ENCODE assay signal across 11 cellular contexts in genomic region chr1:19606817-19607706, GRCh38. TPM values are rescaled to one million over a fixed set of nuclear protein-coding genes. Genes with fewer than 3 reads are reported as not detected.
A peak's percentile ranks its signal among the peaks of the same experiment; 100 is the strongest.
DNase-seq lines count a peak whose midpoint lies in the region; ATAC-seq, FAIRE-seq and TF ChIP-seq lines count a peak whose summit lies in the region.
"Had no signal": no experiment of that assay in that cellular context is flagged by ENCODE, and none has a peak within 500 bp of the region (broad histone marks: within the 10 kb centered on the region; RNA-seq: fewer than 3 reads in every experiment).

No MANE protein-coding gene starts in this region.

- no peak for TF ChIP-seq POLR2A in stomach (IDR thresholded peaks at IDR 0.05)

- no peak for TF ChIP-seq CTCF in stomach (IDR thresholded peaks at IDR 0.05)

- 20 to 42% (median 23%) methylated on average over 5 of the region's 5 CpGs for WGBS in stomach, 5 donors
- WGBS in small intestine, 3 donors = 49 to 60% (median 54%) methylated on average over 5 of the region's 5 CpGs

- TF ChIP-seq EP300 in stomach (IDR thresholded peaks at IDR 0.05) = no peak

- no peaks in the 10 kb centered on the region for H3K9me3 Mint-ChIP-seq in activated T-cell treated with anti-CD3 and anti-CD28 coated beads, Interleukin-2, amount 50 U/mL, for 72 hours

- ATAC-seq in activated CD4-positive, CD25-positive, alpha-beta regulatory T cell treated with anti-CD3 and anti-CD28 coated beads, Interleukin-2, amount 50 U/mL, for 24 hours = peak; percentile 67 to 79
- ATAC-seq in activated T-cell treated with anti-CD3 and anti-CD28 coated beads, Interleukin-2, amount 50 U/mL, for 72 hours (replicated peaks in 1 of 2) = peak; percentile 70 to 75
- ATAC-seq in HG02588 (IDR thresholded peaks at IDR 0.05; ENCODE audit: unreplicated experiment) (no peak), HG02870 (IDR thresholded peaks at IDR 0.05; ENCODE audit: unreplicated experiment) (no peak)

- H3K27me3 ChIP-seq in stomach (no peaks in the 10 kb centered on the region), small intestine (ENCODE audit: control insufficient read depth in 2 of 2, insufficient read depth in 2 of 2, low read length in 2 of 2) (no peaks in the 10 kb centered on the region)

- H3K4me3 ChIP-seq in stomach = no peak overlapping the region
- H3K4me3 ChIP-seq in small intestine (ENCODE audit: low read depth in 1 of 2, low read length in 2 of 2) = no peak overlapping the region

- H3K27me3 Mint-ChIP-seq in activated T-cell treated with anti-CD3 and anti-CD28 coated beads, Interleukin-2, amount 50 U/mL, for 72 hours (ENCODE audit: low read depth) = no peaks in the 10 kb centered on the region

- peaks cover 0 to under 1% (median 0%) of the 10 kb centered on the region in 4 donors for H3K36me3 ChIP-seq in stomach
- no peaks in the 10 kb centered on the region for H3K36me3 ChIP-seq in small intestine (ENCODE audit: control insufficient read depth in 2 of 2, insufficient read depth in 2 of 2, low read length in 2 of 2)

- H3K9me3 ChIP-seq in stomach (no peaks in the 10 kb centered on the region), small intestine (ENCODE audit: control insufficient read depth, low read depth) (no peaks in the 10 kb centered on the region)

- no peak for DNase-seq in activated CD4-positive, CD25-positive, alpha-beta regulatory T cell (lab: John Stamatoyannopoulos, UW)
- peak; percentile 39 to 66 for DNase-seq in activated T-cell treated with anti-CD3 and anti-CD28 coated beads, Interleukin-2, amount 50 U/mL, for 72 hours
- DNase-seq in fibroblast of gingiva (ENCODE audit: low read depth) = peak; percentile 94
- no peak for DNase-seq in stomach
- DNase-seq in small intestine = no peak
- DNase-seq: H7; NK-92 treated with Interleukin-12 subunit alpha and Interleukin-12 subunit beta, amount 100 ng/mL, for 24 hours had no signal

- H3K4me1 ChIP-seq in stomach = peaks cover 13 to 85% (median 51%) of the 10 kb centered on the region in 4 donors
- peaks cover 4 to 19% of the 10 kb centered on the region in 2 donors for H3K4me1 ChIP-seq in small intestine (ENCODE audit: control insufficient read depth in 2 of 2, insufficient read depth in 1 of 2, low read depth in 1 of 2, low read length in 1 of 2)

- peaks cover 63% of the 10 kb centered on the region for H3K4me1 Mint-ChIP-seq in activated T-cell treated with anti-CD3 and anti-CD28 coated beads, Interleukin-2, amount 50 U/mL, for 72 hours (ENCODE audit: low read depth)

- H3K27ac Mint-ChIP-seq in activated T-cell treated with anti-CD3 and anti-CD28 coated beads, Interleukin-2, amount 50 U/mL, for 72 hours = peak overlapping the region; percentile 73

- H3K27ac ChIP-seq in stomach (peak overlapping the region in 4 of 5 donors; percentile 37 to 68 (median 55)), small intestine (ENCODE audit: low read depth in 1 of 2, low read length in 1 of 2) (no peak overlapping the region)

- peaks cover 3 to 7% of the 10 kb centered on the region in 2 donors for H3K36me3 Mint-ChIP-seq in activated T-cell treated with anti-CD3 and anti-CD28 coated beads, Interleukin-2, amount 50 U/mL, for 72 hours (ENCODE audit: insufficient read depth in 2 of 2)

- H3K4me3 Mint-ChIP-seq in activated T-cell treated with anti-CD3 and anti-CD28 coated beads, Interleukin-2, amount 50 U/mL, for 72 hours = peak overlapping the region; percentile 49 to 55

- intact Hi-C loops in stomach (cut with DNase I; ENCODE audit: low total_unique reads) = no loop called here

- no peak for FAIRE-seq in small intestine (lab: Jason Lieb, UNC)

RNA-seq across cellular contexts. Expression of gene NBL1, which starts 37.0 kb away (rescaled TPM):
- total RNA-seq in activated T-cell treated with anti-CD3 and anti-CD28 coated beads, Interleukin-2, amount 50 U/mL, for 72 hours = 10 to 100 TPM; 22.4 to 51.9 TPM
- 100 to 1,000 TPM in 1 of 5 donors, 10 to 100 TPM in 4; 63.2 to 257 (median 83.5) TPM for total RNA-seq in stomach
- polyA plus RNA-seq in stomach = 100 to 1,000 TPM; 111 to 200 (median 121) TPM
- 100 to 1,000 TPM; 455 to 503 (median 494) TPM for polyA plus RNA-seq in small intestine

RNA-seq across cellular contexts. Expression of gene HTR6, which starts 57.6 kb away (rescaled TPM):
- under 1 TPM; 0.32 to 0.55 TPM for total RNA-seq in activated T-cell treated with anti-CD3 and anti-CD28 coated beads, Interleukin-2, amount 50 U/mL, for 72 hours
- not detected for total RNA-seq in stomach
- not detected for polyA plus RNA-seq in stomach
- polyA plus RNA-seq in small intestine = under 1 TPM in 1 of 3 donors, not detected in 2; 0.03 TPM
- total RNA-seq: A172 had no signal

Comparison
In these comparisons a context has a peak if more than half of its experiments do, and no peak if none do; other contexts are left out.
1. ATAC-seq: peak in activated CD4-positive, CD25-positive, alpha-beta regulatory T cell treated with anti-CD3 and anti-CD28 coated beads, Interleukin-2, amount 50 U/mL, for 24 hours (2 of 2) and activated T-cell treated with anti-CD3 and anti-CD28 coated beads, Interleukin-2, amount 50 U/mL, for 72 hours (2 of 2); none in HG02588 (single experiment) and HG02870 (single experiment).
2. DNase-seq: peak in activated T-cell treated with anti-CD3 and anti-CD28 coated beads, Interleukin-2, amount 50 U/mL, for 72 hours (2 of 2) and fibroblast of gingiva (single experiment); none in activated CD4-positive, CD25-positive, alpha-beta regulatory T cell (0 of 4), stomach (single experiment) and small intestine (single experiment).
3. H3K27ac ChIP-seq: peak in stomach (4 of 5); none in small intestine (0 of 2).